In genomic region chr6:151808331-151809241, GRCh38 we compare ENCODE assay signal across 9 cellular contexts. TPM values are rescaled to one million over a fixed set of nuclear protein-coding genes. Genes with fewer than 3 reads are reported as not detected.
A peak's percentile ranks its signal among the peaks of the same experiment; 100 is the strongest.
DNase-seq lines count a peak whose midpoint lies in the region; ATAC-seq and TF ChIP-seq lines count a peak whose summit lies in the region.
"Had no signal": no experiment of that assay in that cellular context is flagged by ENCODE, and none has a peak within 500 bp of the region (broad histone marks: within the 10 kb centered on the region; RNA-seq: fewer than 3 reads in every experiment).

No MANE protein-coding gene starts in this region.

- WGBS in spleen, 5 donors = 14 to 31% (median 17%) methylated on average over 32 to 67 of the region's 67 CpGs

- H3K27me3 Mint-ChIP-seq in activated naive CD8-positive, alpha-beta T cell = peaks cover 41% of the 10 kb centered on the region

- no peak for TF ChIP-seq CTCF in spleen (IDR thresholded peaks at IDR 0.05 in 8 of 11, conservative IDR thresholded peaks at IDR 0.05 in 3 of 11)

- peak overlapping the region; percentile 65 for H3K4me3 Mint-ChIP-seq in activated naive CD8-positive, alpha-beta T cell

- DNase-seq in spleen (no peak), germinal center (ENCODE audit: low spot score) (no peak)
- no peak for DNase-seq in stimulated activated CD4-positive, alpha-beta T cell treated with anti-CD3 and anti-CD28 coated beads, Interleukin-1b, Interleukin-23, amount 100 ng/mL, for 48 hours
- DNase-seq in activated CD4-positive, CD25-positive, alpha-beta regulatory T cell treated with anti-CD3 and anti-CD28 coated beads, Interleukin-2, amount 50 U/mL, for 72 hours = no peak

- H3K36me3 ChIP-seq in spleen = no peaks in the 10 kb centered on the region

- H3K9me3 Mint-ChIP-seq in activated naive CD8-positive, alpha-beta T cell (ENCODE audit: low read depth) = no peaks in the 10 kb centered on the region

- peaks cover 5 to 28% (median 24%) of the 10 kb centered on the region in 6 donors for H3K4me1 ChIP-seq in spleen

- TF ChIP-seq POLR2A in spleen (IDR thresholded peaks at IDR 0.05) = no peak

- peaks cover 0 to 4% (median 0%) of the 10 kb centered on the region in 8 donors for H3K9me3 ChIP-seq in spleen

- intact Hi-C loops in spleen (cut with DNase I; ENCODE audit: low total_unique reads) = no loop called here

- no peak overlapping the region for H3K27ac Mint-ChIP-seq in activated naive CD8-positive, alpha-beta T cell

- peak; percentile 14 for ATAC-seq in GM21576 (IDR thresholded peaks at IDR 0.05; ENCODE audit: unreplicated experiment)
- ATAC-seq in GM18861 (IDR thresholded peaks at IDR 0.05; ENCODE audit: unreplicated experiment) = no peak
- ATAC-seq: HCT116 had no signal

- H3K4me1 Mint-ChIP-seq in activated naive CD8-positive, alpha-beta T cell (ENCODE audit: low read depth) = peaks cover 14% of the 10 kb centered on the region

- peak overlapping the region; percentile 61 for H3K4me3 ChIP-seq in iPS-11a (ENCODE audit: low read depth, low read length)
- H3K4me3 ChIP-seq in spleen = peak overlapping the region; percentile 11 to 72 (median 46)

- no peaks in the 10 kb centered on the region for H3K36me3 Mint-ChIP-seq in activated naive CD8-positive, alpha-beta T cell

- H3K27me3 ChIP-seq in spleen (replicated peaks in 1 of 7) = peaks cover 0 to 47% (median 37%) of the 10 kb centered on the region in 7 donors

- H3K27ac ChIP-seq in spleen = no peak overlapping the region

RNA-seq across cellular contexts. Expression of gene ESR1, which starts 1.1 kb away (rescaled TPM):
- 1 to 10 TPM; 2.0 to 7.3 (median 4.3) TPM for total RNA-seq in spleen
- polyA plus RNA-seq in spleen = under 1 TPM; 0.35 to 0.80 (median 0.50) TPM
